ENCODE assay signal across 18 cellular contexts in the genomic region with DNA sequence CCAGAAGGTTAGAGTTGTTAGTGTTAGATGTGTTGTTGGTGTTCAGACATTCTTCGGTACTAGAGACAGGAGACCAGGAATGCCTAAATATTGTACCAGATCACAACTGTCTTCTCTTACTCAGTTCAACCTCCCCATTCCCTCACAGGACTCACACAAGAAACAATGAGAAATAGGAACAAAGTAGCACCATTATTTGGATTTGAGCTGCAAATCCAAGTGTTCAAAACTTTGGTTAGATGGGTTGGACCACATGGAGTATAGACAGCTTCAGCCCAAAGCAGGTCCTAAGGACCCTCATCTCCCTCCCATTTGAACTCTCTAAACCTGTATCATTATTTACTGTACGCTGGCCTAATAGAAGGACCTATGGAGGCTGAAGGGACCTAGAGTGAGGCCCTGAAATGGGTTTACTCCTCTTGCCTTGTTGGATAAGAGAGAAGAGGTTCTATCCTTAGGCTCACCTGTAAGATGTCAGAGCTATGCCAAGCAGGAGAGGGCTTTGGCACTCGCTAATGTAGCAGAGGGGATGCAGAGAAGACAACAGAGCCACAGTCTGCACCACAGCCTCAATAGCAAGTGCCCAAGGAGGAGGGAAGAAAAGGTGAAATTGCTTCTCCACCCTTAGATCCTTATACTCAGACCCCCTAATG.
A peak's percentile ranks its signal among the peaks of the same experiment; 100 is the strongest.
DNase-seq lines count a peak whose midpoint lies in the region; ATAC-seq, FAIRE-seq and TF ChIP-seq lines count a peak whose summit lies in the region.
"Had no signal": no experiment of that assay in that cellular context is flagged by ENCODE, and none has a peak within 500 bp of the region (broad histone marks: within the 10 kb centered on the region; RNA-seq: fewer than 3 reads in every experiment).

No MANE protein-coding gene starts in this region.

- H2AFZ ChIP-seq in HepG2 (ENCODE audit: low read length): no peak overlapping the region
- H2AFZ ChIP-seq in smooth muscle cell (ENCODE audit: low read depth): no peak overlapping the region

- CTCF ChIA-PET in HepG2 (lab: Yijun Ruan, JAX; ENCODE audit: low intra/inter-chr PET ratio, low total read pairs): no interaction called here

- H3K4me1 Mint-ChIP-seq in T-helper 17 cell: peaks cover 57% of the 10 kb centered on the region

- H3K18ac ChIP-seq in mesendoderm (ENCODE audit: low read length): no peak overlapping the region

- no peak overlapping the region for H2AK5ac ChIP-seq in mesendoderm (ENCODE audit: low read length)

- H3K4me1 ChIP-seq in HepG2 (ENCODE audit: insufficient read depth, low read length) (peaks cover 96% of the 10 kb centered on the region), right lobe of liver (peaks cover 0 to 6% (median 0%) of the 10 kb centered on the region in 4 donors), mesendoderm (ENCODE audit: control insufficient read depth, low read depth, low read length) (no peaks in the 10 kb centered on the region), smooth muscle cell (ENCODE audit: low read depth) (peaks cover 9% of the 10 kb centered on the region)
- H3K4me1 ChIP-seq: Caco-2 had no signal

- no peak overlapping the region for H3K4me3 Mint-ChIP-seq in T-helper 17 cell
- H3K4me3 Mint-ChIP-seq: CD8-positive, alpha-beta T cell; HFFc6; IgD-negative memory B cell had no signal

- DNase-seq in HepG2 (ENCODE audit: low spot score) (no peak), right lobe of liver (no peak), T-helper 17 cell (no peak), mesendoderm (no peak), smooth muscle cell (lab: John Stamatoyannopoulos, UW; ENCODE audit: unreplicated experiment) (no peak), substantia nigra (lab: John Stamatoyannopoulos, UW) (no peak), SK-N-DZ (ENCODE audit: low spot score) (no peak), COLO829 (ENCODE audit: low spot score) (no peak)
- DNase-seq: ACHN; Caco-2; CD8-positive, alpha-beta T cell; DND-41; GDM1; HCEC 1CT; HFFc6 had no signal

- in situ Hi-C loops in HepG2 (cut with HindIII; ENCODE audit: extremely low pct_ligation_motif_present, low pct_unique_long_range_greater_than_20kb): no loop called here

- POLR2A ChIA-PET in HepG2 (lab: Yijun Ruan, JAX): no interaction called here

- FAIRE-seq in HepG2 (lab: Jason Lieb, UNC): no peak
- FAIRE-seq: GM12892 had no signal

- peaks cover 12% of the 10 kb centered on the region for H3K36me3 Mint-ChIP-seq in T-helper 17 cell (ENCODE audit: low read depth)

- TF ChIP-seq CTCF in HepG2 (CRISPR knock-in tag; IDR thresholded peaks at IDR 0.05) (no peak), right lobe of liver (IDR thresholded peaks at IDR 0.05) (no peak), smooth muscle cell (IDR thresholded peaks at IDR 0.05; ENCODE audit: borderline replicate concordance, insufficient read depth, poor library complexity, severe bottlenecking) (no peak)

- no peak overlapping the region for H3K56ac ChIP-seq in mesendoderm (ENCODE audit: low read length)

- TF ChIP-seq EP300 in HepG2 (IDR thresholded peaks at IDR 0.05; ENCODE audit: low read depth in 2 of 2, low read length in 2 of 2) (no peak), HepG2 (CRISPR knock-in tag; IDR thresholded peaks at IDR 0.05; ENCODE audit: borderline replicate concordance) (no peak)

- no peak overlapping the region for H3K9ac ChIP-seq in HepG2 (ENCODE audit: insufficient read depth, low read depth, low read length)
- H3K9ac ChIP-seq in mesendoderm (ENCODE audit: low read length): no peak overlapping the region
- no peak overlapping the region for H3K9ac ChIP-seq in smooth muscle cell (ENCODE audit: low read depth)
- H3K9ac ChIP-seq: BLaER1 treated with 17β-estradiol and CSF1 and Interleukin-3, amounts not matched to agents 10 nM and 100 nM had no signal

- intact Hi-C loops in HepG2 (cut with micrococcal nuclease; ENCODE audit: unreplicated experiment): no loop called here
- intact Hi-C loops in right lobe of liver (cut with DNase I): no loop called here

- no peak for TF ChIP-seq RAD21 in HepG2 (CRISPR knock-in tag; IDR thresholded peaks at IDR 0.05)

- H4K5ac ChIP-seq in mesendoderm (ENCODE audit: low read length): no peak overlapping the region

- TF ChIP-seq POLR2A in HepG2 (IDR thresholded peaks at IDR 0.05; ENCODE audit: insufficient read depth in 1 of 2, low read depth in 2 of 2, low read length in 2 of 2): no peak
- TF ChIP-seq POLR2A in right lobe of liver (IDR thresholded peaks at IDR 0.05): no peak

- peaks cover 20 to 74% of the 10 kb centered on the region in 2 experiments for H3K36me3 ChIP-seq in HepG2 (replicated peaks in 1 of 2; ENCODE audit: control insufficient read depth in 1 of 2, insufficient read depth in 2 of 2, low read length in 2 of 2)
- peaks cover 2 to 22% (median 7%) of the 10 kb centered on the region in 4 donors for H3K36me3 ChIP-seq in right lobe of liver
- H3K36me3 ChIP-seq in mesendoderm (ENCODE audit: control insufficient read depth, insufficient read depth, low read length): no peaks in the 10 kb centered on the region
- no peaks in the 10 kb centered on the region for H3K36me3 ChIP-seq in smooth muscle cell (ENCODE audit: low read depth)

- ATAC-seq in HepG2 (peak; percentile 4; the same call in 2 of the 3 replicates), right lobe of liver (no peak), T-helper 17 cell (no peak)
- ATAC-seq: CD8-positive, alpha-beta T cell had no signal

- no peak overlapping the region for H2BK15ac ChIP-seq in mesendoderm (replicated peaks; ENCODE audit: low read depth)

- H2BK120ac ChIP-seq in mesendoderm (ENCODE audit: low read depth, low read length): no peak overlapping the region

- peak overlapping the region; percentile 51 for H3K23ac ChIP-seq in mesendoderm (ENCODE audit: low read length)

- H3K27ac ChIP-seq in HepG2 (ENCODE audit: extremely low read length, insufficient read depth, low read length): peak overlapping the region; percentile 7
- H3K27ac ChIP-seq in right lobe of liver: no peak overlapping the region
- no peak overlapping the region for H3K27ac ChIP-seq in mesendoderm (ENCODE audit: low read depth, low read length)
- peak overlapping the region; percentile 9 for H3K27ac ChIP-seq in smooth muscle cell (ENCODE audit: low read depth)
- no peak overlapping the region for H3K27ac ChIP-seq in substantia nigra (ENCODE audit: low read depth, low read length, poor library complexity, severe bottlenecking)
- H3K27ac ChIP-seq: BLaER1 treated with 17β-estradiol and CSF1 and Interleukin-3, amounts not matched to agents 10 nM and 100 nM had no signal

- H3K27me3 Mint-ChIP-seq in T-helper 17 cell: no peaks in the 10 kb centered on the region

- H3F3A ChIP-seq in smooth muscle cell (ENCODE audit: low read depth): peaks cover 28% of the 10 kb centered on the region

- peaks cover 96% of the 10 kb centered on the region for H3K79me2 ChIP-seq in HepG2 (ENCODE audit: insufficient read depth, low read length)
- peaks cover 52% of the 10 kb centered on the region for H3K79me2 ChIP-seq in mesendoderm (ENCODE audit: control insufficient read depth, insufficient read depth, low read length)
- peaks cover 98% of the 10 kb centered on the region for H3K79me2 ChIP-seq in smooth muscle cell (ENCODE audit: low read depth)

- H3K9me3 ChIP-seq in HepG2 (ENCODE audit: low read length) (no peaks in the 10 kb centered on the region), right lobe of liver (no peaks in the 10 kb centered on the region), T-helper 17 cell (ENCODE audit: control insufficient read depth, low read length, poor library complexity, severe bottlenecking) (no peaks in the 10 kb centered on the region), smooth muscle cell (replicated peaks; ENCODE audit: low read depth) (no peaks in the 10 kb centered on the region)
- H3K9me3 ChIP-seq: BLaER1 treated with 17β-estradiol and CSF1 and Interleukin-3, amounts not matched to agents 10 nM and 100 nM; Caco-2 had no signal

- H4K20me1 ChIP-seq in HepG2 (ENCODE audit: insufficient read depth, low read length): peaks cover 98% of the 10 kb centered on the region
- peaks cover 100% of the 10 kb centered on the region for H4K20me1 ChIP-seq in smooth muscle cell (ENCODE audit: low read depth)

- H3K4me3 ChIP-seq in HepG2 (replicated peaks in 1 of 3; ENCODE audit: insufficient read depth in 1 of 3, low read depth in 2 of 3, low read length in 3 of 3) (no peak overlapping the region), right lobe of liver (no peak overlapping the region), mesendoderm (ENCODE audit: low read length) (no peak overlapping the region), smooth muscle cell (no peak overlapping the region)
- H3K4me3 ChIP-seq: BLaER1 treated with 17β-estradiol and CSF1 and Interleukin-3, amounts not matched to agents 10 nM and 100 nM had no signal

- H3K27ac Mint-ChIP-seq in T-helper 17 cell: peak overlapping the region; percentile 97
- H3K27ac Mint-ChIP-seq: CD8-positive, alpha-beta T cell; HFFc6; IgD-negative memory B cell had no signal

- no TSS peak for BruUV-seq in HepG2 (replicated peaks; lab: Mats Ljungman, UMichigan)

- H3K27me3 ChIP-seq in HepG2 (ENCODE audit: control insufficient read depth in 1 of 2, insufficient read depth in 2 of 2, low read length in 2 of 2) (no peaks in the 10 kb centered on the region), right lobe of liver (no peaks in the 10 kb centered on the region), mesendoderm (ENCODE audit: insufficient read depth, low read length, poor library complexity) (no peaks in the 10 kb centered on the region), smooth muscle cell (ENCODE audit: low read depth) (no peaks in the 10 kb centered on the region)

- no peak overlapping the region for H3K4ac ChIP-seq in mesendoderm (ENCODE audit: low read depth, low read length)

- H2BK5ac ChIP-seq in mesendoderm (ENCODE audit: low read length): no peak overlapping the region

- H3K4me2 ChIP-seq in HepG2 (ENCODE audit: low read depth, low read length) (no peak overlapping the region), mesendoderm (ENCODE audit: low read length) (no peak overlapping the region), smooth muscle cell (no peak overlapping the region)
- H3K4me2 ChIP-seq: BLaER1 treated with 17β-estradiol and CSF1 and Interleukin-3, amounts not matched to agents 10 nM and 100 nM had no signal

- WGBS in HepG2 (ENCODE audit: low lambda C conversion rate): 95% methylated on average over 3 of the region's 3 CpGs
- 94% methylated on average over 2 of the region's 3 CpGs for WGBS in right lobe of liver (ENCODE audit: insufficient coverage, low coverage, low lambda C conversion rate, missing lambda C conversion rate)
- no CpG with 5 or more reads among the region's 3 CpGs for WGBS in mesendoderm (ENCODE audit: extremely low coverage, insufficient coverage, low lambda C conversion rate)
- WGBS in smooth muscle cell (ENCODE audit: low lambda C conversion rate): 96% methylated on average over 3 of the region's 3 CpGs

- H3K79me1 ChIP-seq in mesendoderm (ENCODE audit: low read length): peaks cover 23% of the 10 kb centered on the region

- H4K8ac ChIP-seq in mesendoderm (ENCODE audit: low read depth, low read length): no peak overlapping the region

Comparison
In these comparisons a context has a peak if more than half of its experiments do, and no peak if none do; other contexts are left out.
1. H3K27ac ChIP-seq: peak in HepG2 (single experiment) and smooth muscle cell (single experiment); none in right lobe of liver (0 of 3), mesendoderm (single experiment) and substantia nigra (single experiment).